In the genomic region with DNA sequence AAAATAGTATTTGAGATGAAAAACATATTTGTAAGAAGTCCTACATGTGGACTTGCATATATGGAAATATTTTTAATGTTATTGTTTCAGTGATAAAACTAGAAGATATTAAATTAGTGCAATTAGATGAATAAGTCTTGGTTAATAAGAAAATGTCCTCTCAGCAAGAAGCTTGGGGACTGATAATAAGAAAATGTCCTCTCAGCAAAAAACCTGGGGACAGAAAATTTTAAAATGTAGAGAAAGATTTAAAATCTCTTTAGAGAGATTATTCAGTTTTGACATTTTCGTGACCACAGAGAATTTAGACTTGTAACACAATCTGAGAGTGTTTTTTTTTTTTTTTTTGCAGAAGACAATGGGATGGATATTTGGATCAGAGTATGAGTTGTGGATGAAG, we compare ENCODE assay signal across 3 cellular contexts.
TF ChIP-seq lines count a peak whose summit lies in the region.

No MANE protein-coding gene starts in this region.

TF ChIP-seq in A549, 52 proteins besides CTCF, POLR2A, EP300 and RAD21:
- TF ChIP-seq KDM5A (IDR thresholded peaks at IDR 0.05) (no peak), MAFK (IDR thresholded peaks at IDR 0.05; ENCODE audit: partially characterized antibody) (peak; percentile 88)
TF ChIP-seq in A549: peak in this region for 1.

TF ChIP-seq in IMR-90, 13 proteins besides CTCF, POLR2A, EP300 and RAD21:
- TF ChIP-seq RCOR1 (IDR thresholded peaks at IDR 0.05; ENCODE audit: insufficient replicate concordance, low read length) (no peak), MAFK (IDR thresholded peaks at IDR 0.05; ENCODE audit: low read depth, low read length) (peak; percentile 85)

TF ChIP-seq in H1, 55 proteins besides CTCF, POLR2A, EP300 and RAD21:
- TF ChIP-seq MAFK (IDR thresholded peaks at IDR 0.05; ENCODE audit: low read depth, low read length): peak; percentile 10; the same call in 1 of the 2 replicates
- no peak for TF ChIP-seq SIRT6 (IDR thresholded peaks at IDR 0.05; ENCODE audit: low read length)
